ENCODE assay signal across 15 cellular contexts in genomic region chr18:69787825-69788547, GRCh38.
DNase-seq lines count a peak whose midpoint lies in the region; ATAC-seq, FAIRE-seq and TF ChIP-seq lines count a peak whose summit lies in the region.
"Had no signal": no experiment of that assay in that cellular context is flagged by ENCODE, and none has a peak within 500 bp of the region (broad histone marks: within the 10 kb centered on the region; RNA-seq: fewer than 3 reads in every experiment).

No MANE protein-coding gene starts in this region.

- no peaks in the 10 kb centered on the region for H3K27me3 ChIP-seq in BJ (ENCODE audit: control insufficient read depth, insufficient read depth, low read length)
- no peaks in the 10 kb centered on the region for H3K27me3 ChIP-seq in bronchial epithelial cell (ENCODE audit: control insufficient read depth, insufficient read depth, low read length)
- H3K27me3 ChIP-seq: cardiac muscle cell, MG63 had no signal

- no peak for FAIRE-seq in bronchial epithelial cell (lab: Jason Lieb, UNC)
- FAIRE-seq: kidney had no signal

- H3K27ac ChIP-seq in mesodermal cell (ENCODE audit: low read depth, low read length, severe bottlenecking), result peak overlapping the region; percentile 72
- H3K27ac ChIP-seq: cardiac muscle cell had no signal

- intact Hi-C loops in Right ventricle myocardium inferior (cut with DNase I), result no loop called here

- peaks cover 10% of the 10 kb centered on the region for H3K4me1 ChIP-seq in mesodermal cell (ENCODE audit: control insufficient read depth, insufficient read depth, low read length, poor library complexity, severe bottlenecking)

- no peak for TF ChIP-seq RAD21 in Ishikawa (IDR thresholded peaks at IDR 0.05; ENCODE audit: low read depth)

- H3K4me3 ChIP-seq in BJ (ENCODE audit: low read depth, low read length) (no peak overlapping the region), bronchial epithelial cell (ENCODE audit: low read depth, low read length) (no peak overlapping the region), mesodermal cell (ENCODE audit: extremely low read depth, insufficient read depth, low read length, poor library complexity, severe bottlenecking) (no peak overlapping the region)
- H3K4me3 ChIP-seq: cardiac muscle cell, MG63 had no signal

- POLR2A ChIA-PET in BJ (lab: Charles Lee), result no interaction called here

- CTCF ChIA-PET in BJ (lab: Yijun Ruan, JAX), result no interaction called here

- H3K9me3 ChIP-seq in mesodermal cell (ENCODE audit: control insufficient read depth, low read length), result no peaks in the 10 kb centered on the region

- H3K36me3 ChIP-seq in BJ (ENCODE audit: control insufficient read depth, insufficient read depth, low read length) (no peaks in the 10 kb centered on the region), bronchial epithelial cell (ENCODE audit: control insufficient read depth, insufficient read depth, low read length) (no peaks in the 10 kb centered on the region), mesodermal cell (ENCODE audit: control insufficient read depth, insufficient read depth, low read length) (no peaks in the 10 kb centered on the region)
- H3K36me3 ChIP-seq: cardiac muscle cell, MG63 had no signal

- WGBS in mesodermal cell (ENCODE audit: insufficient coverage in 2 of 2), 2 experiments, result no CpG with 5 or more reads among the region's 4 CpGs

- no peak for TF ChIP-seq CTCF in BJ (IDR thresholded peaks at IDR 0.05; ENCODE audit: insufficient read depth, low read depth, low read length)
- no peak for TF ChIP-seq CTCF in bronchial epithelial cell (IDR thresholded peaks at IDR 0.05; ENCODE audit: insufficient read depth, low read length, severe bottlenecking)

- TF ChIP-seq EP300 in Ishikawa (IDR thresholded peaks at IDR 0.05; ENCODE audit: borderline replicate concordance), result no peak; the same call in 1 of the 2 replicates

- DNase-seq in BJ (ENCODE audit: low read depth) (peak; percentile 19), bronchial epithelial cell (ENCODE audit: low read depth) (peak; percentile 77), Right ventricle myocardium inferior (ENCODE audit: missing footprints) (no peak), superior temporal gyrus (ENCODE audit: extremely low spot score) (no peak)
- DNase-seq: activated CD4-positive, alpha-beta T cell treated with anti-CD3 and anti-CD28 coated beads, Interleukin-2, amount 10 ng/mL, durations not matched to agents 24 days and 14 days; kidney; MG63; NCI-H69; nephron progenitor cell had no signal

- no peak for ATAC-seq in Right ventricle myocardium inferior
- no peak for ATAC-seq in GM19467 (IDR thresholded peaks at IDR 0.05; ENCODE audit: unreplicated experiment)
- no peak for ATAC-seq in GM21526 (IDR thresholded peaks at IDR 0.05; ENCODE audit: low FRiP score, unreplicated experiment)
- ATAC-seq: esophagus mucosa had no signal

TF ChIP-seq in Ishikawa, 13 proteins besides CTCF, POLR2A, EP300 and RAD21:
- TF ChIP-seq TEAD4 (IDR thresholded peaks at IDR 0.05) (peak; percentile 51; the same call in 1 of the 2 replicates), TCF12 (IDR thresholded peaks at IDR 0.05; ENCODE audit: low read depth) (no peak), CREB1 (IDR thresholded peaks at IDR 0.05; ENCODE audit: low read depth) (no peak), CEBPB (IDR thresholded peaks at IDR 0.05) (peak; percentile 49; the same call in 1 of the 2 replicates), YY1 (IDR thresholded peaks at IDR 0.05; ENCODE audit: low read depth) (no peak)
- TF ChIP-seq, protein P1, sequence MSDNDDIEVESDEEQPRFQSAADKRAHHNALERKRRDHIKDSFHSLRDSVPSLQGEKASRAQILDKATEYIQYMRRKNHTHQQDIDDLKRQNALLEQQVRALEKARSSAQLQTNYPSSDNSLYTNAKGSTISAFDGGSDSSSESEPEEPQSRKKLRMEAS (IDR thresholded peaks at IDR 0.05), result no peak
- TF ChIP-seq, protein P2, sequence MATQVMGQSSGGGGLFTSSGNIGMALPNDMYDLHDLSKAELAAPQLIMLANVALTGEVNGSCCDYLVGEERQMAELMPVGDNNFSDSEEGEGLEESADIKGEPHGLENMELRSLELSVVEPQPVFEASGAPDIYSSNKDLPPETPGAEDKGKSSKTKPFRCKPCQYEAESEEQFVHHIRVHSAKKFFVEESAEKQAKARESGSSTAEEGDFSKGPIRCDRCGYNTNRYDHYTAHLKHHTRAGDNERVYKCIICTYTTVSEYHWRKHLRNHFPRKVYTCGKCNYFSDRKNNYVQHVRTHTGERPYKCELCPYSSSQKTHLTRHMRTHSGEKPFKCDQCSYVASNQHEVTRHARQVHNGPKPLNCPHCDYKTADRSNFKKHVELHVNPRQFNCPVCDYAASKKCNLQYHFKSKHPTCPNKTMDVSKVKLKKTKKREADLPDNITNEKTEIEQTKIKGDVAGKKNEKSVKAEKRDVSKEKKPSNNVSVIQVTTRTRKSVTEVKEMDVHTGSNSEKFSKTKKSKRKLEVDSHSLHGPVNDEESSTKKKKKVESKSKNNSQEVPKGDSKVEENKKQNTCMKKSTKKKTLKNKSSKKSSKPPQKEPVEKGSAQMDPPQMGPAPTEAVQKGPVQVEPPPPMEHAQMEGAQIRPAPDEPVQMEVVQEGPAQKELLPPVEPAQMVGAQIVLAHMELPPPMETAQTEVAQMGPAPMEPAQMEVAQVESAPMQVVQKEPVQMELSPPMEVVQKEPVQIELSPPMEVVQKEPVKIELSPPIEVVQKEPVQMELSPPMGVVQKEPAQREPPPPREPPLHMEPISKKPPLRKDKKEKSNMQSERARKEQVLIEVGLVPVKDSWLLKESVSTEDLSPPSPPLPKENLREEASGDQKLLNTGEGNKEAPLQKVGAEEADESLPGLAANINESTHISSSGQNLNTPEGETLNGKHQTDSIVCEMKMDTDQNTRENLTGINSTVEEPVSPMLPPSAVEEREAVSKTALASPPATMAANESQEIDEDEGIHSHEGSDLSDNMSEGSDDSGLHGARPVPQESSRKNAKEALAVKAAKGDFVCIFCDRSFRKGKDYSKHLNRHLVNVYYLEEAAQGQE (IDR thresholded peaks at IDR 0.05; ENCODE audit: low read depth), result no peak

Comparison
In these comparisons a context has a peak if more than half of its experiments do, and no peak if none do; other contexts are left out.
1. DNase-seq: peak in BJ (single experiment) and bronchial epithelial cell (single experiment); none in Right ventricle myocardium inferior (single experiment) and superior temporal gyrus (single experiment).